19 cellular contexts compared by ENCODE assay signal in the genomic region with DNA sequence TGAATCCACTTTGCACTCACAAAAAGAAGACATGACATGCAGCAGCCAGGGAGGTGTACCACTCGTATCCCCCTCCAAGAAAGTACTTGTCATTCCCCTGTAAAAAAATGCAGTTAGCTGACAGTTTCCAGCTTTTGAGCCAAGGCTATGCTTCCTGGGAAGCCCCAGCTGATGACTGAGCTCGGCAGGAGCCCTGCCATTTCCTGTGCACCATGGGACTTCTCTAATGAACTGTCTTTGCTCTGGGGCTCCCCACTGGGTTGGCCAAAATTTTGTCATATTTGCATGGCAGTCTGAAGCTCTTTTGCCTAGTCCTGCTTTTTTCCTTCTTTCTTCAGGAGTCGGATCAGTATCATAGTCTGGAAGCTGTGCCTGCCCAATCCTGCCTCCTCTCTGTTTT.
DNase-seq lines count a peak whose midpoint lies in the region; ATAC-seq and TF ChIP-seq lines count a peak whose summit lies in the region.
"Had no signal": no experiment of that assay in that cellular context is flagged by ENCODE, and none has a peak within 500 bp of the region (broad histone marks: within the 10 kb centered on the region; RNA-seq: fewer than 3 reads in every experiment).

No MANE protein-coding gene starts in this region.

- H3K27ac Mint-ChIP-seq in neural crest cell (ENCODE audit: unreplicated experiment), result peak overlapping the region; percentile 78
- H3K27ac Mint-ChIP-seq: activated CD4-positive, alpha-beta memory T cell treated with anti-CD3 and anti-CD28 coated beads, Interleukin-2, amount 10 ng/mL, durations not matched to agents 7 days and 5 days; B cell; memory B cell had no signal

- no peak for TF ChIP-seq CTCF in hepatocyte (IDR thresholded peaks at IDR 0.05; ENCODE audit: poor library complexity)
- TF ChIP-seq CTCF in neural crest cell (conservative IDR thresholded peaks at IDR 0.05), result no peak
- no peak for TF ChIP-seq CTCF in GM10266 (IDR thresholded peaks at IDR 0.05; ENCODE audit: control insufficient read depth, insufficient read depth, low read depth, missing control alignments)

- no peaks in the 10 kb centered on the region for H3K9me2 ChIP-seq in hepatocyte (replicated peaks; ENCODE audit: insufficient read depth)
- H3K9me2 ChIP-seq: SK-N-SH had no signal

- H3K9me3 ChIP-seq in SK-N-MC (ENCODE audit: low read depth, low read length) (no peaks in the 10 kb centered on the region), hepatocyte (ENCODE audit: low read depth) (no peaks in the 10 kb centered on the region)
- H3K9me3 ChIP-seq: SK-N-SH had no signal

- H3K9me3 Mint-ChIP-seq in neural crest cell, result peaks cover 8% of the 10 kb centered on the region
- H3K9me3 Mint-ChIP-seq: activated CD4-positive, alpha-beta memory T cell treated with anti-CD3 and anti-CD28 coated beads, Interleukin-2, amount 10 ng/mL, durations not matched to agents 7 days and 5 days had no signal

- no peaks in the 10 kb centered on the region for H3K79me2 ChIP-seq in hepatocyte

- no peaks in the 10 kb centered on the region for H3K36me3 Mint-ChIP-seq in neural crest cell (ENCODE audit: low read depth)

- H3K4me2 ChIP-seq in hepatocyte, result peak overlapping the region; percentile 56
- H3K4me2 ChIP-seq: SK-N-SH had no signal

- H3K27ac ChIP-seq in SK-N-MC (peak overlapping the region; percentile 79), hepatocyte (peak overlapping the region; percentile 85)

- H3K27me3 ChIP-seq in hepatocyte, result no peaks in the 10 kb centered on the region

- no peak overlapping the region for H3K9ac ChIP-seq in SK-N-MC (ENCODE audit: insufficient read length)
- H3K9ac ChIP-seq: SK-N-SH had no signal

- no peaks in the 10 kb centered on the region for H3K36me3 ChIP-seq in SK-N-MC (ENCODE audit: insufficient read depth, low read length)
- no peaks in the 10 kb centered on the region for H3K36me3 ChIP-seq in hepatocyte (replicated peaks; ENCODE audit: insufficient read depth, low read depth)

- peaks cover 16% of the 10 kb centered on the region for H3K4me1 ChIP-seq in hepatocyte (ENCODE audit: insufficient read depth)

- H4K20me1 ChIP-seq in hepatocyte (ENCODE audit: insufficient read depth, poor library complexity, severe bottlenecking), result no peaks in the 10 kb centered on the region

- no peaks in the 10 kb centered on the region for H3K27me3 Mint-ChIP-seq in neural crest cell (ENCODE audit: low read depth)
- H3K27me3 Mint-ChIP-seq: activated CD4-positive, alpha-beta memory T cell treated with anti-CD3 and anti-CD28 coated beads, Interleukin-2, amount 10 ng/mL, durations not matched to agents 7 days and 5 days; B cell; memory B cell had no signal

- H2AFZ ChIP-seq in hepatocyte, result peak overlapping the region; percentile 16

- no peak overlapping the region for H3K4me3 Mint-ChIP-seq in neural crest cell
- H3K4me3 Mint-ChIP-seq: activated CD4-positive, alpha-beta memory T cell treated with anti-CD3 and anti-CD28 coated beads, Interleukin-2, amount 10 ng/mL, durations not matched to agents 7 days and 5 days; B cell; memory B cell had no signal

- WGBS in hepatocyte (ENCODE audit: low lambda C conversion rate, missing lambda C conversion rate), result 45% methylated on average over 3 of the region's 3 CpGs

- DNase-seq in ELF-1 (ENCODE audit: low read depth, low spot score), result peak; percentile 21
- DNase-seq in SK-N-MC (ENCODE audit: low read depth, low spot score), result peak; percentile 52
- DNase-seq in hepatocyte (ENCODE audit: low spot score), result peak; percentile 36
- DNase-seq in neural crest cell (ENCODE audit: low read depth, low spot score), result no peak
- DNase-seq in NCI-H1105 (lab: John Stamatoyannopoulos, UW), result no peak
- DNase-seq in GM10266 (ENCODE audit: extremely low spot score), result no peak
- DNase-seq: activated CD4-positive, alpha-beta memory T cell treated with anti-CD3 and anti-CD28 coated beads, Interleukin-2, amount 10 ng/mL, durations not matched to agents 7 days and 5 days; central memory CD4-positive, alpha-beta T cell; DMS 273 treated with DMSO at 0.1 percent for 48 hours; foreskin melanocyte; MV-4-11; NCI-H2029 treated with DMSO at 0.1 percent for 48 hours; NCI-H526 treated with DMSO at 0.1 percent for 48 hours; SK-N-SH; stimulated activated CD4-positive, alpha-beta T cell treated with anti-CD3 and anti-CD28 coated beads, Interleukin-2, amount 100 ng/mL, for 24 hours had no signal

- ATAC-seq in GM18909 (IDR thresholded peaks at IDR 0.05; ENCODE audit: poor library complexity, unreplicated experiment) (no peak), GM21526 (IDR thresholded peaks at IDR 0.05; ENCODE audit: low FRiP score, unreplicated experiment) (no peak)

- H3K4me3 ChIP-seq in SK-N-MC (peak overlapping the region; percentile 49), hepatocyte (no peak overlapping the region)

- H3K4me1 Mint-ChIP-seq in neural crest cell, result peaks cover 45% of the 10 kb centered on the region

Comparison
In these comparisons a context has a peak if more than half of its experiments do, and no peak if none do; other contexts are left out.
1. DNase-seq: peak in ELF-1 (single experiment), SK-N-MC (single experiment) and hepatocyte (single experiment); none in neural crest cell (single experiment), NCI-H1105 (single experiment) and GM10266 (single experiment).